9 cellular contexts compared by ENCODE assay signal in genomic region chr14:69675877-69676416, GRCh38.
DNase-seq lines count a peak whose midpoint lies in the region; ATAC-seq, FAIRE-seq and TF ChIP-seq lines count a peak whose summit lies in the region.
"Had no signal": no experiment of that assay in that cellular context is flagged by ENCODE, and none has a peak within 500 bp of the region (broad histone marks: within the 10 kb centered on the region; RNA-seq: fewer than 3 reads in every experiment).

No MANE protein-coding gene starts in this region.

- peaks cover 64% of the 10 kb centered on the region for H3K4me1 Mint-ChIP-seq in activated T-helper 2 cell treated with anti-CD3 and anti-CD28 coated beads, Interferon-gamma antibody, Interleukin-2, Interleukin-4, amounts not matched to agents 10 μg/mL and 5 μg/mL and 100 μg/mL, durations not matched to agents 14 hours and 24 hours and 36 hours (ENCODE audit: low read depth)

- H3K27ac ChIP-seq in substantia nigra (ENCODE audit: low read depth, low read length, poor library complexity, severe bottlenecking): no peak overlapping the region
- H3K27ac ChIP-seq: PC-9 had no signal

- H3K9me3 Mint-ChIP-seq in activated T-helper 2 cell treated with anti-CD3 and anti-CD28 coated beads, Interferon-gamma antibody, Interleukin-2, Interleukin-4, amounts not matched to agents 10 μg/mL and 5 μg/mL and 100 μg/mL, durations not matched to agents 14 hours and 24 hours and 36 hours: no peaks in the 10 kb centered on the region

- H3K27ac Mint-ChIP-seq in activated T-helper 2 cell treated with anti-CD3 and anti-CD28 coated beads, Interferon-gamma antibody, Interleukin-2, Interleukin-4, amounts not matched to agents 10 μg/mL and 5 μg/mL and 100 μg/mL, durations not matched to agents 14 hours and 24 hours and 36 hours: peak overlapping the region; percentile 97

- DNase-seq in GM12892 (ENCODE audit: insufficient read length) (no peak), NCI-H526 treated with DMSO at 0.1 percent for 48 hours (lab: John Stamatoyannopoulos, UW) (no peak), substantia nigra (lab: John Stamatoyannopoulos, UW) (no peak)
- no peak for DNase-seq in activated T-helper 2 cell treated with anti-CD3 and anti-CD28 coated beads, Interferon-gamma antibody, Interleukin-2, Interleukin-4, amounts not matched to agents 10 μg/mL and 5 μg/mL and 100 μg/mL, durations not matched to agents 14 hours and 24 hours and 36 hours (ENCODE audit: low spot score)
- no peak for DNase-seq in NK-92 treated with Interleukin-12 subunit alpha and Interleukin-12 subunit beta, amount 100 ng/mL, for 24 hours (lab: John Stamatoyannopoulos, UW)
- no peak for DNase-seq in activated CD8-positive, alpha-beta memory T cell treated with anti-CD3 and anti-CD28 coated beads, Interleukin-2, amount 50 U/mL, for 48 hours
- DNase-seq: PC-9 had no signal

- no peak for TF ChIP-seq POLR2A in GM12892 (IDR thresholded peaks at IDR 0.05; ENCODE audit: low read depth, low read length)

- peak overlapping the region; percentile 63 for H3K4me3 Mint-ChIP-seq in activated T-helper 2 cell treated with anti-CD3 and anti-CD28 coated beads, Interferon-gamma antibody, Interleukin-2, Interleukin-4, amounts not matched to agents 10 μg/mL and 5 μg/mL and 100 μg/mL, durations not matched to agents 14 hours and 24 hours and 36 hours (ENCODE audit: low read depth)

- ATAC-seq in GM19328 (IDR thresholded peaks at IDR 0.05; ENCODE audit: unreplicated experiment): peak; percentile 68
- ATAC-seq in HG02973 (IDR thresholded peaks at IDR 0.05; ENCODE audit: unreplicated experiment): peak; percentile 82

- H3K27me3 Mint-ChIP-seq in activated T-helper 2 cell treated with anti-CD3 and anti-CD28 coated beads, Interferon-gamma antibody, Interleukin-2, Interleukin-4, amounts not matched to agents 10 μg/mL and 5 μg/mL and 100 μg/mL, durations not matched to agents 14 hours and 24 hours and 36 hours (ENCODE audit: low read depth): no peaks in the 10 kb centered on the region

- FAIRE-seq in GM12892 (lab: Jason Lieb, UNC): peak; percentile 93

- intact Hi-C loops in activated T-helper 2 cell treated with anti-CD3 and anti-CD28 coated beads, Interferon-gamma antibody, Interleukin-2, Interleukin-4, amounts not matched to agents 10 μg/mL and 5 μg/mL and 100 μg/mL, durations not matched to agents 14 hours and 24 hours and 36 hours (cut with micrococcal nuclease): loop anchor here (1.0 to 10.0 kb wide), 5 partner anchors 9 to 89 kb away; partner anchors contain the start of gene SRSF5

- peaks cover 30% of the 10 kb centered on the region for H3K36me3 Mint-ChIP-seq in activated T-helper 2 cell treated with anti-CD3 and anti-CD28 coated beads, Interferon-gamma antibody, Interleukin-2, Interleukin-4, amounts not matched to agents 10 μg/mL and 5 μg/mL and 100 μg/mL, durations not matched to agents 14 hours and 24 hours and 36 hours (ENCODE audit: low read depth)
